7 cellular contexts compared by ENCODE assay signal in genomic region chr5:40834391-40834848, GRCh38. TPM values are rescaled to one million over a fixed set of nuclear protein-coding genes. Genes with fewer than 3 reads are reported as not detected.
DNase-seq lines count a peak whose midpoint lies in the region; ATAC-seq, FAIRE-seq and TF ChIP-seq lines count a peak whose summit lies in the region.

No MANE protein-coding gene starts in this region.

- H3K79me2 ChIP-seq in PC-9 (ENCODE audit: low read depth): peaks cover 60% of the 10 kb centered on the region

- H3K4me1 ChIP-seq in HAP-1: peaks cover 13% of the 10 kb centered on the region
- H3K4me1 ChIP-seq in PC-9 (replicated peaks; ENCODE audit: insufficient read depth): peaks cover 40% of the 10 kb centered on the region
- peaks cover 4 to 15% of the 10 kb centered on the region in 2 donors for H3K4me1 ChIP-seq in ascending aorta
- peaks cover 5 to 10% of the 10 kb centered on the region in 2 donors for H3K4me1 ChIP-seq in kidney (ENCODE audit: control insufficient read depth in 1 of 2, insufficient read depth in 1 of 2, low read depth in 1 of 2, low read length in 2 of 2)

- FAIRE-seq in kidney (lab: Jason Lieb, UNC): no peak

- peak overlapping the region; percentile 90 for H3K4me3 Mint-ChIP-seq in stimulated activated effector memory CD8-positive, alpha-beta T cell treated with anti-CD3 and anti-CD28 coated beads, Interleukin-12 subunit alpha, Interleukin-12 subunit beta, amount 100 ng/mL, for 72 hours

- in situ Hi-C loops in HAP-1 (cut with MboI; ENCODE audit: low sequenced_read_pairs): no loop called here

- H3K9me2 ChIP-seq in PC-9 (ENCODE audit: insufficient read depth): no peaks in the 10 kb centered on the region

- no peak for DNase-seq in HAP-1 (ENCODE audit: low spot score in 2 of 2)
- no peak for DNase-seq in PC-9
- DNase-seq in ascending aorta (ENCODE audit: low spot score in 2 of 2): no peak
- DNase-seq in kidney: no peak
- peak in 1 of 2 donors; percentile 63 for DNase-seq in stimulated activated effector memory CD8-positive, alpha-beta T cell treated with anti-CD3 and anti-CD28 coated beads, Interleukin-12 subunit alpha, Interleukin-12 subunit beta, amount 100 ng/mL, for 72 hours (ENCODE audit: low spot score in 2 of 2)
- no peak for DNase-seq in LoVo (ENCODE audit: low spot score)

- peaks cover 40% of the 10 kb centered on the region for H3K4me1 Mint-ChIP-seq in stimulated activated effector memory CD8-positive, alpha-beta T cell treated with anti-CD3 and anti-CD28 coated beads, Interleukin-12 subunit alpha, Interleukin-12 subunit beta, amount 100 ng/mL, for 72 hours

- no peak overlapping the region; the same call in 1 of the 2 replicates for H2AFZ ChIP-seq in PC-9

- POLR2A ChIA-PET in PC-9 (lab: Charles Lee; ENCODE audit: unreplicated experiment): interaction anchor here (0.5 to 1.0 kb wide), 5 partner anchors 15 to 1734 kb away, joined by 5 to 7 read pairs (median 6); no protein-coding TSS in a partner anchor

- H3K9me3 ChIP-seq in HAP-1 (no peaks in the 10 kb centered on the region), PC-9 (ENCODE audit: insufficient read depth, low read depth) (no peaks in the 10 kb centered on the region), ascending aorta (no peaks in the 10 kb centered on the region), kidney (ENCODE audit: control insufficient read depth in 1 of 2, low read length in 2 of 2) (no peaks in the 10 kb centered on the region)

- no peaks in the 10 kb centered on the region for H3K9me3 Mint-ChIP-seq in stimulated activated effector memory CD8-positive, alpha-beta T cell treated with anti-CD3 and anti-CD28 coated beads, Interleukin-12 subunit alpha, Interleukin-12 subunit beta, amount 100 ng/mL, for 72 hours

- H3K4me2 ChIP-seq in PC-9: peak overlapping the region; percentile 99

- peaks cover 63% of the 10 kb centered on the region for H3K36me3 Mint-ChIP-seq in stimulated activated effector memory CD8-positive, alpha-beta T cell treated with anti-CD3 and anti-CD28 coated beads, Interleukin-12 subunit alpha, Interleukin-12 subunit beta, amount 100 ng/mL, for 72 hours

- no peak for ATAC-seq in stimulated activated effector memory CD8-positive, alpha-beta T cell treated with anti-CD3 and anti-CD28 coated beads, Interleukin-12 subunit alpha, Interleukin-12 subunit beta, amount 100 ng/mL, for 72 hours
- no peak for ATAC-seq in HG02938 (IDR thresholded peaks at IDR 0.05; ENCODE audit: unreplicated experiment)

- CTCF ChIA-PET in PC-9 (lab: Charles Lee): interaction anchor here (1.2 kb wide), 1 partner anchor 36 kb away, joined by 20 read pairs; the partner anchor contains the start of gene PRKAA1

- peak overlapping the region; percentile 99 for H3K4me3 ChIP-seq in HAP-1
- peak overlapping the region; percentile 86 for H3K4me3 ChIP-seq in PC-9
- peak overlapping the region; percentile 70 to 75 for H3K4me3 ChIP-seq in ascending aorta
- peak overlapping the region; percentile 80 to 94 for H3K4me3 ChIP-seq in kidney (ENCODE audit: low read length in 2 of 2)

- intact Hi-C loops in PC-9 (cut with micrococcal nuclease; ENCODE audit: unreplicated experiment): no loop called here
- intact Hi-C loops in ascending aorta (cut with DNase I): loop anchor here (10.0 kb wide), 1 partner anchor 1070 kb away; the partner anchor contains the start of gene RIMOC1
- intact Hi-C loops in kidney (cut with DNase I): no loop called here

- H3K36me3 ChIP-seq in HAP-1 (replicated peaks) (peaks cover 56% of the 10 kb centered on the region), PC-9 (ENCODE audit: low read depth) (peaks cover 51% of the 10 kb centered on the region), ascending aorta (peaks cover 40 to 46% of the 10 kb centered on the region in 2 donors), kidney (ENCODE audit: control insufficient read depth in 1 of 2, insufficient read depth in 2 of 2, low read length in 2 of 2) (peaks cover 29 to 41% of the 10 kb centered on the region in 2 donors)

- H3F3A ChIP-seq in PC-9 (ENCODE audit: insufficient read depth, low read depth): peaks cover 70% of the 10 kb centered on the region

- BruUV-seq in PC-9 (replicated peaks; lab: Mats Ljungman, UMichigan): TSS peak; percentile 47

- peak overlapping the region; percentile 98 for H3K27ac Mint-ChIP-seq in stimulated activated effector memory CD8-positive, alpha-beta T cell treated with anti-CD3 and anti-CD28 coated beads, Interleukin-12 subunit alpha, Interleukin-12 subunit beta, amount 100 ng/mL, for 72 hours

- H3K27ac ChIP-seq in PC-9: peak overlapping the region; percentile 96
- peak overlapping the region; percentile 94 to 99 for H3K27ac ChIP-seq in ascending aorta
- H3K27ac ChIP-seq in kidney (ENCODE audit: low read depth in 2 of 2, low read length in 2 of 2): peak overlapping the region; percentile 54 to 99

- H3K27me3 ChIP-seq in HAP-1 (ENCODE audit: low read depth): no peaks in the 10 kb centered on the region
- no peaks in the 10 kb centered on the region for H3K27me3 ChIP-seq in PC-9 (ENCODE audit: insufficient read depth, low read depth)
- H3K27me3 ChIP-seq in ascending aorta: no peaks in the 10 kb centered on the region

- H3K9ac ChIP-seq in kidney (ENCODE audit: low read length in 2 of 2): peak overlapping the region; percentile 13 to 97

- H4K20me1 ChIP-seq in PC-9 (ENCODE audit: insufficient read depth): peaks cover 46% of the 10 kb centered on the region

- no peak for TF ChIP-seq CTCF in PC-9 (conservative IDR thresholded peaks at IDR 0.05)
- no peak for TF ChIP-seq CTCF in ascending aorta (IDR thresholded peaks at IDR 0.05)
- no peak for TF ChIP-seq CTCF in kidney (IDR thresholded peaks at IDR 0.05; ENCODE audit: borderline replicate concordance, extremely low read depth, insufficient read depth)

RNA-seq across cellular contexts. Expression of gene RPL37, which starts 0.6 kb away (rescaled TPM):
- total RNA-seq in PC-9 (2021) (3,889 and 3,938 TPM in 2 replicates), ascending aorta (22.1 TPM), kidney (919 TPM)
- 2,564 TPM for polyA plus RNA-seq in kidney (ENCODE audit: insufficient read depth, low read depth, low replicate concordance)

RNA-seq across cellular contexts. Expression of gene CARD6, which starts 6.7 kb away (rescaled TPM):
- total RNA-seq in PC-9 (2021): 10.8 and 16.1 TPM in 2 replicates
- 8.2 TPM for total RNA-seq in ascending aorta
- total RNA-seq in kidney: 17.9 TPM
- polyA plus RNA-seq in kidney (ENCODE audit: insufficient read depth, low read depth, low replicate concordance): 3.0 TPM

RNA-seq across cellular contexts. Expression of gene PRKAA1, which starts 36.2 kb away (rescaled TPM):
- total RNA-seq in PC-9 (2021) (155 and 178 TPM in 2 replicates), ascending aorta (90.3 TPM), kidney (104 TPM)
- polyA plus RNA-seq in kidney (ENCODE audit: insufficient read depth, low read depth, low replicate concordance): 17.4 TPM

Comparison
In these comparisons a context has a peak if more than half of its experiments do, and no peak if none do; other contexts are left out.
1. RNA of gene RPL37, which starts 0.6 kb away (total RNA-seq): 3,889 to 3,938 TPM in PC-9 and 919 TPM in kidney (single experiment); 22.1 TPM in ascending aorta (single experiment); every median in the first group is over 10 times any median in the second.
2. Peak in every context shown above with its lines, with median percentiles within 50 percentile points of each other: H3K4me3 ChIP-seq and H3K27ac ChIP-seq.